In genomic region chr14:73055251-73055650, GRCh38 we compare ENCODE assay signal across 8 cellular contexts.
"Had no signal": no experiment of that assay in that cellular context is flagged by ENCODE, and none has a peak within 500 bp of the region (broad histone marks: within the 10 kb centered on the region; RNA-seq: fewer than 3 reads in every experiment).

No MANE protein-coding gene starts in this region.

- H3K4me3 Mint-ChIP-seq: HFFc6, IgD-negative memory B cell had no signal

- H3K9me3 Mint-ChIP-seq: HFFc6, IgD-negative memory B cell had no signal

- H3K27me3 Mint-ChIP-seq: IgD-negative memory B cell had no signal

- DNase-seq: GOT3, H7, HFFc6 had no signal

- H3K27ac ChIP-seq: HL-60 had no signal

- H3K9me3 ChIP-seq: HAP-1 had no signal

- ATAC-seq: HCT116, HepG2 had no signal

- H3K36me3 ChIP-seq: HAP-1 had no signal

- H3K4me3 ChIP-seq: HAP-1 had no signal

- H3K27ac Mint-ChIP-seq: HFFc6, IgD-negative memory B cell had no signal
